21 cellular contexts compared by ENCODE assay signal in genomic region chr3:10526366-10526765, GRCh38. TPM values are rescaled to one million over a fixed set of nuclear protein-coding genes. Genes with fewer than 3 reads are reported as not detected.
DNase-seq lines count a peak whose midpoint lies in the region; ATAC-seq and TF ChIP-seq lines count a peak whose summit lies in the region.
"Had no signal": no experiment of that assay in that cellular context is flagged by ENCODE, and none has a peak within 500 bp of the region (broad histone marks: within the 10 kb centered on the region; RNA-seq: fewer than 3 reads in every experiment).

No MANE protein-coding gene starts in this region.

- DNase-seq in activated CD8-positive, alpha-beta memory T cell treated with anti-CD3 and anti-CD28 coated beads for 24 hours = peak; percentile 21
- no peak for DNase-seq in activated CD8-positive, alpha-beta memory T cell treated with anti-CD3 and anti-CD28 coated beads, Interleukin-2, amount 50 U/mL, for 4 hours
- peak; percentile 15 for DNase-seq in activated CD8-positive, alpha-beta memory T cell treated with anti-CD3 and anti-CD28 coated beads, Interleukin-2, amount 10 ng/mL, durations not matched to agents 7 days and 5 days
- DNase-seq in islet precursor cell = peak; percentile 32
- peak; percentile 30 to 54 for DNase-seq in suprapubic skin (ENCODE audit: low spot score in 2 of 2)
- no peak for DNase-seq in AML-193 (lab: John Stamatoyannopoulos, UW)
- no peak for DNase-seq in tibial nerve (ENCODE audit: low spot score in 2 of 2)
- no peak for DNase-seq in H7
- DNase-seq: 8988T, ACHN, DMS153, DND-41, IMR-90, KG1, MG63, NCI-H2029, NCI-H526 treated with DMSO at 0.1 percent for 48 hours, SHP77 treated with DMSO at 0.1 percent for 48 hours had no signal

- H3K27me3 ChIP-seq in suprapubic skin (peaks cover 31% of the 10 kb centered on the region), tibial nerve (peaks cover 0 to 2% of the 10 kb centered on the region in 2 donors), H7 (ENCODE audit: control insufficient read depth, insufficient read depth, low read length) (no peaks in the 10 kb centered on the region)
- H3K27me3 ChIP-seq: MG63 had no signal

- H3K36me3 Mint-ChIP-seq in activated CD8-positive, alpha-beta memory T cell treated with anti-CD3 and anti-CD28 coated beads, Interleukin-2, amount 10 ng/mL, durations not matched to agents 7 days and 5 days = no peaks in the 10 kb centered on the region

- peaks cover 37% of the 10 kb centered on the region for H3K27me3 Mint-ChIP-seq in activated CD8-positive, alpha-beta memory T cell treated with anti-CD3 and anti-CD28 coated beads, Interleukin-2, amount 10 ng/mL, durations not matched to agents 7 days and 5 days

- no peak for ATAC-seq in activated CD8-positive, alpha-beta memory T cell treated with anti-CD3 and anti-CD28 coated beads, Interleukin-2, amount 10 ng/mL, durations not matched to agents 7 days and 5 days
- ATAC-seq: HCT116 had no signal

- H3K4me1 Mint-ChIP-seq in activated CD8-positive, alpha-beta memory T cell treated with anti-CD3 and anti-CD28 coated beads, Interleukin-2, amount 10 ng/mL, durations not matched to agents 7 days and 5 days = no peaks in the 10 kb centered on the region

- no peaks in the 10 kb centered on the region for H3K9me3 Mint-ChIP-seq in activated CD8-positive, alpha-beta memory T cell treated with anti-CD3 and anti-CD28 coated beads, Interleukin-2, amount 10 ng/mL, durations not matched to agents 7 days and 5 days (ENCODE audit: low read depth)

- TF ChIP-seq POLR2A in suprapubic skin (IDR thresholded peaks at IDR 0.05) (no peak), tibial nerve (IDR thresholded peaks at IDR 0.05) (no peak)

- no peak overlapping the region for H3K4me3 Mint-ChIP-seq in activated CD8-positive, alpha-beta memory T cell treated with anti-CD3 and anti-CD28 coated beads, Interleukin-2, amount 10 ng/mL, durations not matched to agents 7 days and 5 days

- no peak for TF ChIP-seq CTCF in suprapubic skin (IDR thresholded peaks at IDR 0.05)
- TF ChIP-seq CTCF in tibial nerve (IDR thresholded peaks at IDR 0.05) = no peak

- H3K9me3 ChIP-seq in suprapubic skin (no peaks in the 10 kb centered on the region), tibial nerve (no peaks in the 10 kb centered on the region)
- H3K9me3 ChIP-seq: MG63 had no signal

- H3K36me3 ChIP-seq in suprapubic skin (no peaks in the 10 kb centered on the region), tibial nerve (no peaks in the 10 kb centered on the region), H7 (replicated peaks; ENCODE audit: control insufficient read depth, insufficient read depth, low read length) (no peaks in the 10 kb centered on the region)
- H3K36me3 ChIP-seq: MG63 had no signal

- H3K27ac ChIP-seq in suprapubic skin = no peak overlapping the region
- no peak overlapping the region for H3K27ac ChIP-seq in tibial nerve
- H3K27ac ChIP-seq: RWPE1 had no signal

- H3K4me1 ChIP-seq in suprapubic skin = no peaks in the 10 kb centered on the region
- no peaks in the 10 kb centered on the region for H3K4me1 ChIP-seq in tibial nerve

- TF ChIP-seq EP300 in suprapubic skin (IDR thresholded peaks at IDR 0.05) (no peak), tibial nerve (IDR thresholded peaks at IDR 0.05) (no peak)

- 84% methylated on average over 4 of the region's 4 CpGs for WGBS in suprapubic skin
- 92 to 94% methylated on average over 4 of the region's 4 CpGs for WGBS in tibial nerve, 2 donors

- H3K27ac Mint-ChIP-seq in activated CD8-positive, alpha-beta memory T cell treated with anti-CD3 and anti-CD28 coated beads, Interleukin-2, amount 10 ng/mL, durations not matched to agents 7 days and 5 days = no peak overlapping the region

- CTCF ChIA-PET in activated CD8-positive, alpha-beta memory T cell treated with anti-CD3 and anti-CD28 coated beads, Interleukin-2, amount 10 ng/mL, durations not matched to agents 7 days and 5 days (lab: Charles Lee) = no interaction called here

- H3K4me3 ChIP-seq in suprapubic skin (no peak overlapping the region), tibial nerve (no peak overlapping the region), H7 (ENCODE audit: insufficient read depth, low read depth, low read length) (no peak overlapping the region)
- H3K4me3 ChIP-seq: MG63 had no signal

RNA-seq across cellular contexts. Expression of gene ATP2B2, which starts 21.0 kb away (rescaled TPM):
- not detected for total RNA-seq in activated CD8-positive, alpha-beta memory T cell treated with anti-CD3 and anti-CD28 coated beads, Interleukin-2, amount 10 ng/mL, durations not matched to agents 7 days and 5 days
- total RNA-seq in suprapubic skin (1 to 10 TPM in 2 of 4 donors, under 1 TPM in 1, not detected in 1; 0.86 to 2.2 (median 1.0) TPM), tibial nerve (1 to 10 TPM in 2 of 4 donors, under 1 TPM in 2; 0.42 to 2.0 (median 1.1) TPM)
- total RNA-seq in H7 (2014; rRNA removed; shearing (Covaris generic)) = 0.04 and 0.21 TPM in 2 replicates
- total RNA-seq: NCI-H460 had no signal

Comparison
In these comparisons a context has a peak if more than half of its experiments do, and no peak if none do; other contexts are left out.
1. DNase-seq: peak in activated CD8-positive, alpha-beta memory T cell treated with anti-CD3 and anti-CD28 coated beads for 24 hours (single experiment), activated CD8-positive, alpha-beta memory T cell treated with anti-CD3 and anti-CD28 coated beads, Interleukin-2, amount 10 ng/mL, durations not matched to agents 7 days and 5 days (single experiment), islet precursor cell (single experiment) and suprapubic skin (2 of 2); none in activated CD8-positive, alpha-beta memory T cell treated with anti-CD3 and anti-CD28 coated beads, Interleukin-2, amount 50 U/mL, for 4 hours (single experiment), AML-193 (0 of 2), tibial nerve (0 of 2) and H7 (single experiment).